Comparison of ENCODE assay signal across 8 cellular contexts in genomic region chr15:55789066-55789660, GRCh38. TPM values are rescaled to one million over a fixed set of nuclear protein-coding genes. Genes with fewer than 3 reads are reported as not detected.
A peak's percentile ranks its signal among the peaks of the same experiment; 100 is the strongest.
DNase-seq lines count a peak whose midpoint lies in the region; ATAC-seq and TF ChIP-seq lines count a peak whose summit lies in the region.

No MANE protein-coding gene starts in this region.

- no peak overlapping the region for H3K4me3 Mint-ChIP-seq in activated naive CD8-positive, alpha-beta T cell treated with anti-CD3 and anti-CD28 coated beads, Interleukin-2, amount 10 ng/mL, durations not matched to agents 7 days and 5 days
- H3K4me3 Mint-ChIP-seq in nephron: no peak overlapping the region

- no peak overlapping the region for H3K27ac Mint-ChIP-seq in activated naive CD8-positive, alpha-beta T cell treated with anti-CD3 and anti-CD28 coated beads, Interleukin-2, amount 10 ng/mL, durations not matched to agents 7 days and 5 days
- H3K27ac Mint-ChIP-seq in nephron: no peak overlapping the region

- no peaks in the 10 kb centered on the region for H3K4me1 Mint-ChIP-seq in activated naive CD8-positive, alpha-beta T cell treated with anti-CD3 and anti-CD28 coated beads, Interleukin-2, amount 10 ng/mL, durations not matched to agents 7 days and 5 days
- peaks cover 6% of the 10 kb centered on the region for H3K4me1 Mint-ChIP-seq in nephron

- POLR2A ChIA-PET in RWPE1 (lab: Yijun Ruan, JAX; ENCODE audit: low non-redundant PET): no interaction called here
- POLR2A ChIA-PET in activated naive CD8-positive, alpha-beta T cell treated with anti-CD3 and anti-CD28 coated beads, Interleukin-2, amount 10 ng/mL, durations not matched to agents 7 days and 5 days (lab: Charles Lee): no interaction called here

- H3K27ac ChIP-seq in RWPE1: no peak overlapping the region

- TF ChIP-seq CTCF in GM06990 (IDR thresholded peaks at IDR 0.05; ENCODE audit: insufficient read depth, low read length, poor library complexity, severe bottlenecking) (peak; percentile 76), RWPE1 (conservative IDR thresholded peaks at IDR 0.05; ENCODE audit: low read depth) (peak; percentile 70), nephron (IDR thresholded peaks at IDR 0.05; ENCODE audit: unreplicated experiment in 3 of 3) (peak; percentile 12 to 31 (median 19))

- DNase-seq in GM06990 (ENCODE audit: extremely low read depth, insufficient read length) (no peak), RWPE1 (ENCODE audit: low spot score) (no peak), cerebellum (ENCODE audit: low spot score) (no peak), A172 (ENCODE audit: low spot score) (no peak), DMS153 (lab: John Stamatoyannopoulos, UW) (no peak), NCI-H2107 (lab: John Stamatoyannopoulos, UW) (no peak)
- DNase-seq in activated naive CD8-positive, alpha-beta T cell treated with anti-CD3 and anti-CD28 coated beads, Interleukin-2, amount 10 ng/mL, durations not matched to agents 7 days and 5 days: peak; percentile 47

- no peak overlapping the region for H3K4me3 ChIP-seq in GM06990 (replicated peaks; ENCODE audit: low read depth, low read length)

- H3K36me3 ChIP-seq in GM06990 (ENCODE audit: control insufficient read depth, insufficient read depth, low read length): no peaks in the 10 kb centered on the region

- no peaks in the 10 kb centered on the region for H3K27me3 ChIP-seq in GM06990 (replicated peaks; ENCODE audit: control insufficient read depth, insufficient read depth, low read length)

- H3K36me3 Mint-ChIP-seq in activated naive CD8-positive, alpha-beta T cell treated with anti-CD3 and anti-CD28 coated beads, Interleukin-2, amount 10 ng/mL, durations not matched to agents 7 days and 5 days: no peaks in the 10 kb centered on the region
- peaks cover 4% of the 10 kb centered on the region for H3K36me3 Mint-ChIP-seq in nephron (ENCODE audit: low read depth)

- CTCF ChIA-PET in RWPE1 (lab: Yijun Ruan, JAX): interaction anchor here (0.6 to 1.1 kb wide), 2 partner anchors 15 to 27 kb away, joined by 3 read pairs; no protein-coding TSS in a partner anchor

- peaks cover 4% of the 10 kb centered on the region for H3K9me3 Mint-ChIP-seq in activated naive CD8-positive, alpha-beta T cell treated with anti-CD3 and anti-CD28 coated beads, Interleukin-2, amount 10 ng/mL, durations not matched to agents 7 days and 5 days
- H3K9me3 Mint-ChIP-seq in nephron: peaks cover 7% of the 10 kb centered on the region

- no peak for ATAC-seq in activated naive CD8-positive, alpha-beta T cell treated with anti-CD3 and anti-CD28 coated beads, Interleukin-2, amount 10 ng/mL, durations not matched to agents 7 days and 5 days (ENCODE audit: low read depth)

- peaks cover 3% of the 10 kb centered on the region for H3K27me3 Mint-ChIP-seq in activated naive CD8-positive, alpha-beta T cell treated with anti-CD3 and anti-CD28 coated beads, Interleukin-2, amount 10 ng/mL, durations not matched to agents 7 days and 5 days
- H3K27me3 Mint-ChIP-seq in nephron (ENCODE audit: low read depth): peaks cover 4% of the 10 kb centered on the region

RNA-seq across cellular contexts. Expression of gene PRTG, which starts 46.2 kb away (rescaled TPM):
- total RNA-seq in activated naive CD8-positive, alpha-beta T cell treated with anti-CD3 and anti-CD28 coated beads, Interleukin-2, amount 10 ng/mL, durations not matched to agents 7 days and 5 days: not detected
- total RNA-seq in cerebellum: 28.8 TPM
- 3.6 and 8.7 TPM in 2 replicates for total RNA-seq in A172 (2014; rRNA removed; shearing (Covaris generic))

Comparison
In these comparisons a context has a peak if more than half of its experiments do, and no peak if none do; other contexts are left out.
1. CTCF ChIP-seq: peak in every context shown above with its lines; median percentile 76 in GM06990; 70 in RWPE1; 19 in nephron.